ENCODE assay signal across 8 cellular contexts in genomic region chr20:62141397-62142251, GRCh38. TPM values are rescaled to one million over a fixed set of nuclear protein-coding genes. Genes with fewer than 3 reads are reported as not detected.
DNase-seq lines count a peak whose midpoint lies in the region; ATAC-seq lines count a peak whose summit lies in the region.

No MANE protein-coding gene starts in this region.

- H3K36me3 Mint-ChIP-seq in activated naive CD4-positive, alpha-beta T cell treated with anti-CD3 and anti-CD28 coated beads, Interleukin-2, amount 10 ng/mL, durations not matched to agents 7 days and 5 days: peaks cover 42% of the 10 kb centered on the region

- H3K4me3 ChIP-seq in Jurkat, Clone E6-1 (ENCODE audit: low read length): peak overlapping the region; percentile 78
- peak overlapping the region; percentile 62 for H3K4me3 ChIP-seq in iPS-15b (ENCODE audit: low read depth, low read length)

- H3K9ac ChIP-seq in iPS-15b (ENCODE audit: low read depth, low read length): peak overlapping the region; percentile 63

- DNase-seq in DMS53 (lab: John Stamatoyannopoulos, UW): peak; percentile 50
- no peak for DNase-seq in DMS53 treated with DMSO at 0.1 percent for 48 hours (lab: John Stamatoyannopoulos, UW; ENCODE audit: unreplicated experiment)
- peak; percentile 26 for DNase-seq in Jurkat, Clone E6-1 (ENCODE audit: low read depth, low spot score)
- peak; percentile 44 for DNase-seq in activated naive CD4-positive, alpha-beta T cell treated with anti-CD3 and anti-CD28 coated beads, Interleukin-2, amount 10 ng/mL, durations not matched to agents 7 days and 5 days
- peak; percentile 53 for DNase-seq in stimulated activated CD8-positive, alpha-beta memory T cell treated with anti-CD3 and anti-CD28 coated beads, Interleukin-4, amount 100 ng/mL, for 48 hours
- DNase-seq in dedifferentiated amniotic fluid mesenchymal stem cell (ENCODE audit: extremely low spot score): no peak

- H3K36me3 ChIP-seq in iPS-15b (ENCODE audit: control insufficient read depth, insufficient read depth, low read length): peaks cover 45% of the 10 kb centered on the region

- no peaks in the 10 kb centered on the region for H3K27me3 ChIP-seq in iPS-15b (ENCODE audit: control insufficient read depth, insufficient read depth, low read length)

- peaks cover 4% of the 10 kb centered on the region for H3K4me1 ChIP-seq in iPS-15b (ENCODE audit: control insufficient read depth, insufficient read depth, low read length)

- H3K27me3 Mint-ChIP-seq in activated naive CD4-positive, alpha-beta T cell treated with anti-CD3 and anti-CD28 coated beads, Interleukin-2, amount 10 ng/mL, durations not matched to agents 7 days and 5 days: no peaks in the 10 kb centered on the region

- peak overlapping the region; percentile 89 for H3K27ac Mint-ChIP-seq in activated naive CD4-positive, alpha-beta T cell treated with anti-CD3 and anti-CD28 coated beads, Interleukin-2, amount 10 ng/mL, durations not matched to agents 7 days and 5 days

- no peak for ATAC-seq in GM21576 (IDR thresholded peaks at IDR 0.05; ENCODE audit: unreplicated experiment)

- H3K9me3 ChIP-seq in iPS-15b (ENCODE audit: control insufficient read depth, insufficient read depth, low read length): no peaks in the 10 kb centered on the region

- H3K4me1 Mint-ChIP-seq in activated naive CD4-positive, alpha-beta T cell treated with anti-CD3 and anti-CD28 coated beads, Interleukin-2, amount 10 ng/mL, durations not matched to agents 7 days and 5 days: peaks cover 51% of the 10 kb centered on the region

- H3K9me3 Mint-ChIP-seq in activated naive CD4-positive, alpha-beta T cell treated with anti-CD3 and anti-CD28 coated beads, Interleukin-2, amount 10 ng/mL, durations not matched to agents 7 days and 5 days: no peaks in the 10 kb centered on the region

- CTCF ChIA-PET in activated naive CD4-positive, alpha-beta T cell treated with anti-CD3 and anti-CD28 coated beads, Interleukin-2, amount 10 ng/mL, durations not matched to agents 7 days and 5 days (lab: Charles Lee): interaction anchor here (0.6 to 1.4 kb wide), 4 partner anchors 9 to 130 kb away, joined by 3 to 6 read pairs (median 4); no protein-coding TSS in a partner anchor

- H3K4me3 Mint-ChIP-seq in activated naive CD4-positive, alpha-beta T cell treated with anti-CD3 and anti-CD28 coated beads, Interleukin-2, amount 10 ng/mL, durations not matched to agents 7 days and 5 days: peak overlapping the region; percentile 85

RNA-seq across cellular contexts. Expression of gene PSMA7, which starts 1.6 kb away (rescaled TPM):
- polyA plus RNA-seq in Jurkat, Clone E6-1 (2012; ENCODE audit: insufficient read depth, insufficient read length): 375 TPM

RNA-seq across cellular contexts. Expression of gene SS18L1, which starts 1.9 kb away (rescaled TPM):
- 17.1 TPM for polyA plus RNA-seq in Jurkat, Clone E6-1 (2012; ENCODE audit: insufficient read depth, insufficient read length)

RNA-seq across cellular contexts. Expression of gene LSM14B, which starts 19.3 kb away (rescaled TPM):
- polyA plus RNA-seq in Jurkat, Clone E6-1 (2012; ENCODE audit: insufficient read depth, insufficient read length): 60.7 TPM

RNA-seq across cellular contexts. Expression of gene MTG2, which starts 41.2 kb away (rescaled TPM):
- polyA plus RNA-seq in Jurkat, Clone E6-1 (2012; ENCODE audit: insufficient read depth, insufficient read length): 31.2 TPM

Comparison
In these comparisons a context has a peak if more than half of its experiments do, and no peak if none do; other contexts are left out.
1. DNase-seq: peak in DMS53 (single experiment), Jurkat, Clone E6-1 (single experiment), activated naive CD4-positive, alpha-beta T cell treated with anti-CD3 and anti-CD28 coated beads, Interleukin-2, amount 10 ng/mL, durations not matched to agents 7 days and 5 days (single experiment) and stimulated activated CD8-positive, alpha-beta memory T cell treated with anti-CD3 and anti-CD28 coated beads, Interleukin-4, amount 100 ng/mL, for 48 hours (single experiment); none in DMS53 treated with DMSO at 0.1 percent for 48 hours (single experiment) and dedifferentiated amniotic fluid mesenchymal stem cell (single experiment).